Comparison of ENCODE assay signal across 1 cellular context in genomic region chr7:47672966-47673365, GRCh38.
TF ChIP-seq lines count a peak whose summit lies in the region.

No MANE protein-coding gene starts in this region.

TF ChIP-seq in GM23338, 12 proteins besides CTCF, POLR2A, EP300 and RAD21 (continued from another document):
- no peak for TF ChIP-seq ZNF114 (CRISPR knock-in tag; IDR thresholded peaks at IDR 0.05)
- no peak for TF ChIP-seq ZNF331 (CRISPR knock-in tag; IDR thresholded peaks at IDR 0.05; ENCODE audit: low read depth)
- TF ChIP-seq ETS1 (IDR thresholded peaks at IDR 0.05): no peak
- TF ChIP-seq REST (IDR thresholded peaks at IDR 0.05; ENCODE audit: unreplicated experiment): no peak
- no peak for TF ChIP-seq EZH2phosphoT487 (IDR thresholded peaks at IDR 0.05; ENCODE audit: unreplicated experiment)
- TF ChIP-seq NANOG (IDR thresholded peaks at IDR 0.05; ENCODE audit: borderline replicate concordance): no peak
- no peak for TF ChIP-seq ZNF462 (CRISPR knock-in tag; IDR thresholded peaks at IDR 0.05)
- TF ChIP-seq EZH2 (IDR thresholded peaks at IDR 0.05; ENCODE audit: low read depth, unreplicated experiment): no peak
- no peak for TF ChIP-seq POLR2AphosphoS5 (IDR thresholded peaks at IDR 0.05; ENCODE audit: low read depth)
